23 cellular contexts compared by ENCODE assay signal in the genomic region with DNA sequence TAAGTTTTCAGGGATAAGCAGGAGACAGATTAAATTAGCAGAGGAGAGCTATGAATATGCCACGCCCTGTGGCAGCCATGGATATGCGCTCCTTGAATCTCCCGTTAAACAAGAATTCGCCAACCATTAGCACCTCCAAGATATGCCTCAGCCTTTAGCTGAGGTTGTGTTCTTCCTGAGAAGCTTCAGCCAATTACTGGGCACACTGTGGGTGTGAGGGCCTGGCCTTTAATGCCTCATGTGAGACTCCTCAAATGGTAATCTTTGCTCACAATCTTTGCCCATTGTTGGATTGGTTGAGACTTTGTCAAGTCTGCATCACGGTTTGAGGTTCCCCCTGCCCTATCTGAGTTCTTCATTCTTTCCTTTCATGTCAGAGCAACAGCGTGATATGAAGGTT.
DNase-seq lines count a peak whose midpoint lies in the region; ATAC-seq and TF ChIP-seq lines count a peak whose summit lies in the region.
"Had no signal": no experiment of that assay in that cellular context is flagged by ENCODE, and none has a peak within 500 bp of the region (broad histone marks: within the 10 kb centered on the region; RNA-seq: fewer than 3 reads in every experiment).

No MANE protein-coding gene starts in this region.

- no peak overlapping the region for H2BK120ac ChIP-seq in mesenchymal stem cell (ENCODE audit: low read depth, low read length)

- no peak overlapping the region for H2AFZ ChIP-seq in mesenchymal stem cell (ENCODE audit: low read depth, low read length)
- H2AFZ ChIP-seq: GM23248 had no signal

- H2BK12ac ChIP-seq in mesenchymal stem cell (ENCODE audit: low read length in 2 of 2): no peak overlapping the region

- H3K9me3 Mint-ChIP-seq in stimulated activated naive CD8-positive, alpha-beta T cell treated with anti-CD3 and anti-CD28 coated beads, Interleukin-15, amount 100 ng/mL, for 72 hours: no peaks in the 10 kb centered on the region
- H3K9me3 Mint-ChIP-seq: H9, HFFc6 had no signal

- DNase-seq in stimulated activated naive CD8-positive, alpha-beta T cell treated with anti-CD3 and anti-CD28 coated beads, Interleukin-15, Interleukin-2, amounts not matched to agents 100 U/mL and 50 U/mL, for 24 hours: no peak
- DNase-seq in stimulated activated naive CD8-positive, alpha-beta T cell treated with anti-CD3 and anti-CD28 coated beads, Interleukin-15, amount 100 ng/mL, for 72 hours: no peak
- DNase-seq in UCSD-AML1 (lab: John Stamatoyannopoulos, UW; ENCODE audit: unreplicated experiment): peak; percentile 8
- DNase-seq in dorsolateral prefrontal cortex: no peak
- no peak for DNase-seq in mesenchymal stem cell
- no peak for DNase-seq in putamen (ENCODE audit: low spot score)
- no peak for DNase-seq in NCI-H1092 treated with DMSO at 0.1 percent for 48 hours (lab: John Stamatoyannopoulos, UW)
- DNase-seq: DMS79, GM23248, H9, HFFc6, MM.1S, NCI-H1105, NCI-H146, NCI-H2029, NCI-H226, NCI-H510A treated with DMSO at 0.1 percent for 48 hours, NCI-H748 treated with DMSO at 0.1 percent for 48 hours, SHP77 treated with DMSO at 0.1 percent for 48 hours had no signal

- no peak overlapping the region for H3K4me3 ChIP-seq in dorsolateral prefrontal cortex
- H3K4me3 ChIP-seq in mesenchymal stem cell (ENCODE audit: insufficient read depth in 1 of 2, low read depth in 1 of 2, low read length in 2 of 2): no peak overlapping the region
- H3K4me3 ChIP-seq: A549, GM12878, GM23248 had no signal

- H3K27ac ChIP-seq in dorsolateral prefrontal cortex: peak overlapping the region in 49 of 59 donors; percentile 1 to 90 (median 70)
- no peak overlapping the region for H3K27ac ChIP-seq in mesenchymal stem cell (ENCODE audit: low read length, poor library complexity, severe bottlenecking)
- H3K27ac ChIP-seq: A549, GM23248, RWPE1 had no signal

- TF ChIP-seq CTCF in dorsolateral prefrontal cortex (IDR thresholded peaks at IDR 0.05 in 54 of 56, conservative IDR thresholded peaks at IDR 0.05 in 2 of 56; ENCODE audit: low read depth in 1 of 56, partially characterized antibody in 56 of 56): no peak

- H3K23ac ChIP-seq in mesenchymal stem cell (ENCODE audit: low read length in 2 of 2): no peak overlapping the region

- WGBS in mesenchymal stem cell: 85% methylated on average over 6 of the region's 6 CpGs

- H3K27ac Mint-ChIP-seq in stimulated activated naive CD8-positive, alpha-beta T cell treated with anti-CD3 and anti-CD28 coated beads, Interleukin-15, amount 100 ng/mL, for 72 hours: no peak overlapping the region
- H3K27ac Mint-ChIP-seq: B cell, HFFc6 had no signal

- no peak overlapping the region for H4K91ac ChIP-seq in mesenchymal stem cell (ENCODE audit: low read length)

- H3K9me3 ChIP-seq in mesenchymal stem cell (ENCODE audit: control insufficient read depth, low read length): no peaks in the 10 kb centered on the region
- H3K9me3 ChIP-seq: A549 had no signal

- no peak overlapping the region for H3K4ac ChIP-seq in mesenchymal stem cell (ENCODE audit: low read depth in 1 of 2, low read length in 2 of 2)

- intact Hi-C loops in dorsolateral prefrontal cortex (cut with DNase I): loop anchor here (5.0 to 10.0 kb wide), 2 partner anchors 158 to 256 kb away; partner anchors contain the start of gene BBX (in 1 of the 2)

- H3K79me1 ChIP-seq in mesenchymal stem cell (replicated peaks; ENCODE audit: low read length, poor library complexity, severe bottlenecking): no peaks in the 10 kb centered on the region

- no peak overlapping the region for H2BK15ac ChIP-seq in mesenchymal stem cell (ENCODE audit: low read depth, poor library complexity, severe bottlenecking)

- H3K9ac ChIP-seq in mesenchymal stem cell (ENCODE audit: low read length): no peak overlapping the region
- H3K9ac ChIP-seq: GM23248 had no signal

- ATAC-seq in stimulated activated naive CD8-positive, alpha-beta T cell treated with anti-CD3 and anti-CD28 coated beads, Interleukin-15, Interleukin-2, amounts not matched to agents 100 U/mL and 50 U/mL, for 24 hours: peak; percentile 23
- no peak for ATAC-seq in stimulated activated naive CD8-positive, alpha-beta T cell treated with anti-CD3 and anti-CD28 coated beads, Interleukin-15, amount 100 ng/mL, for 72 hours
- ATAC-seq: A549, GM12878 had no signal

- no peaks in the 10 kb centered on the region for H3K27me3 ChIP-seq in dorsolateral prefrontal cortex
- H3K27me3 ChIP-seq in mesenchymal stem cell (ENCODE audit: control insufficient read depth in 1 of 2, insufficient read depth in 1 of 2, low read length in 2 of 2): no peaks in the 10 kb centered on the region

- H2AK5ac ChIP-seq in mesenchymal stem cell (ENCODE audit: low read length, severe bottlenecking): no peak overlapping the region

- no peaks in the 10 kb centered on the region for H3K36me3 ChIP-seq in mesenchymal stem cell (ENCODE audit: control insufficient read depth in 1 of 2, insufficient read depth in 2 of 2, low read depth in 1 of 2, low read length in 2 of 2)

- no peak overlapping the region for H3K18ac ChIP-seq in mesenchymal stem cell (ENCODE audit: low read depth in 1 of 2, low read length in 2 of 2)

- no peaks in the 10 kb centered on the region for H3K27me3 Mint-ChIP-seq in stimulated activated naive CD8-positive, alpha-beta T cell treated with anti-CD3 and anti-CD28 coated beads, Interleukin-15, amount 100 ng/mL, for 72 hours

- no peaks in the 10 kb centered on the region for H3K4me1 ChIP-seq in mesenchymal stem cell (ENCODE audit: control insufficient read depth, insufficient read depth, low read depth, low read length)
- H3K4me1 ChIP-seq: A549 had no signal

- no peak overlapping the region for H3K4me2 ChIP-seq in mesenchymal stem cell (ENCODE audit: low read length, poor library complexity, severe bottlenecking)
- H3K4me2 ChIP-seq: A549 had no signal

- no peak overlapping the region for H3K14ac ChIP-seq in mesenchymal stem cell (ENCODE audit: low read length in 2 of 2)

- no peak overlapping the region for H4K8ac ChIP-seq in mesenchymal stem cell (ENCODE audit: low read length)

- H2BK5ac ChIP-seq in mesenchymal stem cell (ENCODE audit: low read depth, low read length, poor library complexity, severe bottlenecking): no peak overlapping the region

- no peak overlapping the region for H3K4me3 Mint-ChIP-seq in stimulated activated naive CD8-positive, alpha-beta T cell treated with anti-CD3 and anti-CD28 coated beads, Interleukin-15, amount 100 ng/mL, for 72 hours
- H3K4me3 Mint-ChIP-seq: B cell, H9, HFFc6 had no signal

- H3K4me1 Mint-ChIP-seq in stimulated activated naive CD8-positive, alpha-beta T cell treated with anti-CD3 and anti-CD28 coated beads, Interleukin-15, amount 100 ng/mL, for 72 hours: no peaks in the 10 kb centered on the region
- H3K4me1 Mint-ChIP-seq: B cell had no signal
